Comparison of ENCODE assay signal across 8 cellular contexts in the genomic region with DNA sequence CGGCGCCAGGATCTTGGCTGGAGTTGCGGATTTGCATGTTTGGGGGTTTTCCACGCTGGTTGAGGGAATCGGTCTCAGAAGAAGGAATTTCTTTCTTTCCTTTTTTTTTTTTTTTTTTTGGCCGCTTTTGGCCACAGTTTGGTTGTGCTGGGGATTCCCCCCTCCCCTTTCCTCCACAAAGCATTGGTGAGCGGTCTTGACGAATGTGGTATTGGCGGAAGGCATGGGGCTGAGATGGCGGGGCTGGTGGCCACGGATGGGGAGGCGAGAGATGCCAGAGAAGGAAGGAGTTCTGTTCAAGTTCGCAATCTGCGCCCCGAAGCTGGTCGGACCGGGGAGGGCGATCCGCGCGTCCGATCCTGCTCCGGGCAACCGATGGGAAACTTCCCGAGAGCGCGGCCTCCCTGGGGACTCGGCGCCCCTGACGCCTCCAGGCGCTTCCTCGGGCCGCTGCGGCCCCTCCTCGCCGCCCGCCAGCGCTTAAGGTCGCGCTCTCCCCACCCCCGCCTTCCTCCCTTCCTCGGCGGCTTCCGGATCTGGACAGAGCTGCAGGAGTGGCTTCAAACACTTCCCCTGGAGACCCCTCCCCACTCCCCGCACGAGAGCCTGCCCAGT. TPM values are rescaled to one million over a fixed set of nuclear protein-coding genes. Genes with fewer than 3 reads are reported as not detected.
A peak's percentile ranks its signal among the peaks of the same experiment; 100 is the strongest.
DNase-seq lines count a peak whose midpoint lies in the region; ATAC-seq and TF ChIP-seq lines count a peak whose summit lies in the region.

No MANE protein-coding gene starts in this region.

- no peaks in the 10 kb centered on the region for H3K9me3 ChIP-seq in CD8-positive, alpha-beta T cell (ENCODE audit: low read length)
- H3K9me3 ChIP-seq in adrenal gland (replicated peaks in 1 of 3) (no peaks in the 10 kb centered on the region), subcutaneous abdominal adipose tissue (ENCODE audit: control insufficient read depth in 5 of 5, low read length in 5 of 5) (no peaks in the 10 kb centered on the region)

- H3K4me3 Mint-ChIP-seq in CD8-positive, alpha-beta T cell, result peak overlapping the region; percentile 91
- H3K4me3 Mint-ChIP-seq in GM23338 (peak overlapping the region; percentile 85), immature natural killer cell (peak overlapping the region; percentile 85 to 93 (median 89))

- TF ChIP-seq POLR2A in adrenal gland (IDR thresholded peaks at IDR 0.05), result no peak

- no peak for DNase-seq in CD8-positive, alpha-beta T cell
- DNase-seq in GM23338 (ENCODE audit: low spot score), result peak; percentile 82
- peak in 3 of 7 donors; percentile 45 to 72 (median 58) for DNase-seq in adrenal gland
- peak; percentile 44 to 50 (median 49) for DNase-seq in immature natural killer cell
- DNase-seq in activated effector memory CD4-positive, alpha-beta T cell treated with Interleukin-2 at 50 U/mL for 16 hours, result no peak
- DNase-seq in OCI-M1 (lab: John Stamatoyannopoulos, UW), result no peak

- TF ChIP-seq CTCF in CD8-positive, alpha-beta T cell (IDR thresholded peaks at IDR 0.05), result no peak
- TF ChIP-seq CTCF in GM23338 (conservative IDR thresholded peaks at IDR 0.05; ENCODE audit: low read depth in 2 of 2) (no peak), adrenal gland (IDR thresholded peaks at IDR 0.05) (no peak)

- no peaks in the 10 kb centered on the region; the same call in 1 of the 2 replicates for H3F3A ChIP-seq in GM23338 (replicated peaks; ENCODE audit: low read depth)

- H3K9ac ChIP-seq in subcutaneous abdominal adipose tissue (ENCODE audit: low read length in 5 of 5), result peak overlapping the region in 2 of 5 donors; percentile 30 to 41

- H3K27me3 ChIP-seq in CD8-positive, alpha-beta T cell (ENCODE audit: insufficient read depth, low read length), result no peaks in the 10 kb centered on the region
- peaks cover 100% of the 10 kb centered on the region for H3K27me3 ChIP-seq in GM23338 (ENCODE audit: insufficient read depth)
- H3K27me3 ChIP-seq in adrenal gland, result no peaks in the 10 kb centered on the region
- H3K27me3 ChIP-seq in subcutaneous abdominal adipose tissue (ENCODE audit: control insufficient read depth in 5 of 5, insufficient read depth in 4 of 5, low read length in 5 of 5), result peaks cover 5 to 16% (median 7%) of the 10 kb centered on the region in 5 donors

- 0 to 2% (median 1%) methylated on average over 12 to 46 of the region's 46 CpGs for WGBS in adrenal gland, 4 donors

- no peak for ATAC-seq in CD8-positive, alpha-beta T cell
- ATAC-seq in GM23338 (peak; percentile 57), GM21825 (IDR thresholded peaks at IDR 0.05; ENCODE audit: unreplicated experiment) (no peak)

- peaks cover 9% of the 10 kb centered on the region for H3K27me3 Mint-ChIP-seq in CD8-positive, alpha-beta T cell (ENCODE audit: low read depth)
- peaks cover 98% of the 10 kb centered on the region for H3K27me3 Mint-ChIP-seq in GM23338 (ENCODE audit: insufficient read depth, low read depth, poor library complexity)
- peaks cover 6 to 21% (median 17%) of the 10 kb centered on the region in 3 donors for H3K27me3 Mint-ChIP-seq in immature natural killer cell (ENCODE audit: low read depth in 3 of 3)

- peak overlapping the region; percentile 94 for H3K4me2 ChIP-seq in GM23338

- H3K9me3 Mint-ChIP-seq in CD8-positive, alpha-beta T cell, result no peaks in the 10 kb centered on the region
- H3K9me3 Mint-ChIP-seq in GM23338 (no peaks in the 10 kb centered on the region), immature natural killer cell (no peaks in the 10 kb centered on the region)

- H3K4me1 Mint-ChIP-seq in CD8-positive, alpha-beta T cell (ENCODE audit: low read depth), result peaks cover 49% of the 10 kb centered on the region
- peaks cover 41% of the 10 kb centered on the region for H3K4me1 Mint-ChIP-seq in GM23338
- peaks cover 30 to 42% of the 10 kb centered on the region in 2 donors for H3K4me1 Mint-ChIP-seq in immature natural killer cell

- no peaks in the 10 kb centered on the region for H3K79me2 ChIP-seq in GM23338 (replicated peaks; ENCODE audit: insufficient read depth)

- H3K9me2 ChIP-seq in GM23338 (ENCODE audit: insufficient read depth), result no peaks in the 10 kb centered on the region

- intact Hi-C loops in CD8-positive, alpha-beta T cell (cut with DNase I, micrococcal nuclease), result no loop called here
- intact Hi-C loops in adrenal gland (cut with DNase I), result no loop called here

- no peaks in the 10 kb centered on the region for H3K36me3 ChIP-seq in CD8-positive, alpha-beta T cell (ENCODE audit: insufficient read depth, low read length)
- no peaks in the 10 kb centered on the region for H3K36me3 ChIP-seq in GM23338 (ENCODE audit: insufficient read depth)
- H3K36me3 ChIP-seq in adrenal gland (replicated peaks in 1 of 2), result no peaks in the 10 kb centered on the region
- H3K36me3 ChIP-seq in subcutaneous abdominal adipose tissue (ENCODE audit: control insufficient read depth in 5 of 5, insufficient read depth in 5 of 5, low read length in 5 of 5), result no peaks in the 10 kb centered on the region

- peaks cover 2% of the 10 kb centered on the region for H3K36me3 Mint-ChIP-seq in CD8-positive, alpha-beta T cell
- H3K36me3 Mint-ChIP-seq in GM23338 (ENCODE audit: low read depth) (no peaks in the 10 kb centered on the region; the same call in 2 of the 3 replicates), immature natural killer cell (peaks cover 2 to 5% (median 2%) of the 10 kb centered on the region in 3 donors)

- H3K4me1 ChIP-seq in CD8-positive, alpha-beta T cell (ENCODE audit: insufficient read depth, low read length), result peaks cover 43% of the 10 kb centered on the region
- H3K4me1 ChIP-seq in GM23338 (ENCODE audit: insufficient read depth) (peaks cover 24% of the 10 kb centered on the region), adrenal gland (replicated peaks in 1 of 2) (peaks cover 44 to 73% of the 10 kb centered on the region in 2 donors), subcutaneous abdominal adipose tissue (ENCODE audit: control insufficient read depth in 5 of 5, insufficient read depth in 5 of 5, low read length in 5 of 5) (peaks cover 0 to 53% (median 44%) of the 10 kb centered on the region in 5 donors)

- H3K27ac ChIP-seq in CD8-positive, alpha-beta T cell (ENCODE audit: low read depth, low read length), result peak overlapping the region; percentile 23
- H3K27ac ChIP-seq in GM23338 (ENCODE audit: low read depth) (no peak overlapping the region), adrenal gland (peak overlapping the region in 3 of 5 donors; percentile 13 to 87 (median 84)), subcutaneous abdominal adipose tissue (ENCODE audit: low read depth, low read length) (peak overlapping the region; percentile 10)

- peak overlapping the region; percentile 58 for H3K4me3 ChIP-seq in CD8-positive, alpha-beta T cell (ENCODE audit: low read depth, low read length)
- peak overlapping the region; percentile 61 for H3K4me3 ChIP-seq in GM23338
- H3K4me3 ChIP-seq in adrenal gland, result peak overlapping the region in 2 of 4 donors; percentile 26 to 71
- peak overlapping the region; percentile 50 to 67 (median 62) for H3K4me3 ChIP-seq in subcutaneous abdominal adipose tissue (ENCODE audit: low read depth in 1 of 5, low read length in 5 of 5)

- no peak overlapping the region for H3K27ac Mint-ChIP-seq in CD8-positive, alpha-beta T cell
- H3K27ac Mint-ChIP-seq in GM23338 (no peak overlapping the region), immature natural killer cell (peak overlapping the region in 5 of 6 donors; percentile 25 to 73 (median 57))

- peak overlapping the region; percentile 56; the same call in 1 of the 2 replicates for H2AFZ ChIP-seq in GM23338

- CTCF ChIA-PET in CD8-positive, alpha-beta T cell (lab: Charles Lee), result interaction anchor here (1.5 kb wide), 1 partner anchor 88 kb away, joined by 3 read pairs; no protein-coding TSS in a partner anchor

- POLR2A ChIA-PET in CD8-positive, alpha-beta T cell (lab: Charles Lee), result no interaction called here

- peaks cover 25% of the 10 kb centered on the region for H4K20me1 ChIP-seq in GM23338 (replicated peaks; ENCODE audit: insufficient read depth)

TF ChIP-seq in GM23338, 12 proteins besides CTCF, POLR2A, EP300 and RAD21 (continues in another document):
- peak; percentile 70 for TF ChIP-seq EZH2 (IDR thresholded peaks at IDR 0.05; ENCODE audit: low read depth, unreplicated experiment)

RNA-seq across cellular contexts. Expression of gene RAI1, which starts 43.2 kb away (rescaled TPM):
- total RNA-seq in CD8-positive, alpha-beta T cell, result 10 to 100 TPM; 22.9 to 23.5 TPM
- 0.87 and 2.1 TPM in 2 replicates for total RNA-seq in GM23338 (2014; rRNA removed; shearing (Covaris generic))
- 0.75 and 0.89 TPM in 2 replicates for polyA plus RNA-seq in GM23338 (2016; fragmentation: Nextera tagmentation; extraction: Ambion mirVana)
- 10 to 100 TPM; 14.7 to 37.3 (median 28.1) TPM for total RNA-seq in adrenal gland
- 10 to 100 TPM in 2 of 3 donors, 1 to 10 TPM in 1; 4.2 to 31.2 (median 14.6) TPM for polyA plus RNA-seq in adrenal gland
- polyA plus RNA-seq in immature natural killer cell, result 1 to 10 TPM; 1.5 to 6.2 (median 2.0) TPM

Comparison
In these comparisons a context has a peak if more than half of its experiments do, and no peak if none do; other contexts are left out.
1. DNase-seq: peak in GM23338 (single experiment) and immature natural killer cell (3 of 3); none in CD8-positive, alpha-beta T cell (0 of 7), activated effector memory CD4-positive, alpha-beta T cell treated with Interleukin-2 at 50 U/mL for 16 hours (single experiment) and OCI-M1 (single experiment).
2. H3K27ac Mint-ChIP-seq: peak in immature natural killer cell (5 of 6); none in CD8-positive, alpha-beta T cell (single experiment) and GM23338 (single experiment).
3. Peak in every context shown above with its lines, with median percentiles within 50 percentile points of each other: H3K4me3 Mint-ChIP-seq.